29 cellular contexts compared by ENCODE assay signal in genomic region chr19:30679286-30679685, GRCh38.
"Had no signal": no experiment of that assay in that cellular context is flagged by ENCODE, and none has a peak within 500 bp of the region (broad histone marks: within the 10 kb centered on the region; RNA-seq: fewer than 3 reads in every experiment).

No MANE protein-coding gene starts in this region.

- H3K4me1 ChIP-seq: ascending aorta, colonic mucosa, Peyer's patch had no signal

- H3K4me3 ChIP-seq: ascending aorta, cardiac muscle cell, colonic mucosa, MG63, Peyer's patch had no signal

- H3K9me3 ChIP-seq: ascending aorta, colonic mucosa, MG63, Peyer's patch had no signal

- ATAC-seq: activated CD8-positive, alpha-beta T cell treated with anti-CD3 and anti-CD28 coated beads for 36 hours; activated T-cell treated with anti-CD3 and anti-CD28 coated beads, Interleukin-2, amount 50 U/mL, for 72 hours; activated T-helper 17 cell treated with anti-CD3 and anti-CD28 coated beads, Interleukin-2, amount 50 U/mL, for 72 hours; PC-3 had no signal

- H3K27me3 ChIP-seq: ascending aorta, Peyer's patch had no signal

- DNase-seq: activated CD4-positive, alpha-beta T cell treated with anti-CD3 and anti-CD28 coated beads, Interleukin-2, amount 10 ng/mL, durations not matched to agents 24 days and 14 days; activated CD4-positive, alpha-beta T cell treated with anti-CD3 and anti-CD28 coated beads, Interleukin-2, amount 50 U/mL, for 4 hours; activated CD8-positive, alpha-beta T cell treated with anti-CD3 and anti-CD28 coated beads for 36 hours; activated effector memory CD4-positive, alpha-beta T cell treated with anti-CD3 and anti-CD28 coated beads, Interleukin-2, amount 50 U/mL, for 16 hours; activated naive CD4-positive, alpha-beta T cell; activated naive CD8-positive, alpha-beta T cell treated with anti-CD3 and anti-CD28 coated beads, Interleukin-2, amount 10 ng/mL, durations not matched to agents 7 days and 5 days; activated T-cell treated with anti-CD3 and anti-CD28 coated beads, Interleukin-2, amount 50 U/mL, for 1 hour; activated T-cell treated with anti-CD3 and anti-CD28 coated beads, Interleukin-2, amount 50 U/mL, for 72 hours; amygdala; colonic mucosa; Kasumi-1; MG63; NCI-H1048; NCI-H1417; NCI-H146; NCI-H187; NCI-H2081; NCI-H345; NCI-H510A; NCI-H526; NCI-H748 treated with DMSO at 0.1 percent for 48 hours; NK-92 treated with Interleukin-12 subunit alpha and Interleukin-12 subunit beta, amount 100 ng/mL, for 24 hours; PC-3; Peyer's patch; RPMI8226; SHP77 treated with DMSO at 0.1 percent for 48 hours had no signal

- H3K27ac ChIP-seq: ascending aorta, cardiac muscle cell, colonic mucosa, Peyer's patch had no signal

- H3K36me3 ChIP-seq: ascending aorta, cardiac muscle cell, colonic mucosa, MG63, Peyer's patch had no signal
